Comparison of ENCODE assay signal across 8 cellular contexts in genomic region chr6:16759646-16760535, GRCh38. TPM values are rescaled to one million over a fixed set of nuclear protein-coding genes. Genes with fewer than 3 reads are reported as not detected.
A peak's percentile ranks its signal among the peaks of the same experiment; 100 is the strongest.
DNase-seq lines count a peak whose midpoint lies in the region; ATAC-seq and TF ChIP-seq lines count a peak whose summit lies in the region.

No MANE protein-coding gene starts in this region.

- in situ Hi-C loops in KBM-7 (cut with MboI; ENCODE audit: low pct_unique_long_range_greater_than_20kb, low sequenced_read_pairs): loop anchor here (25.0 kb wide), 2 partner anchors 248 to 423 kb away; no protein-coding TSS in a partner anchor

- TF ChIP-seq CTCF in adrenal gland (IDR thresholded peaks at IDR 0.05) (peak in 2 of 6 experiments; percentile 24 to 25), heart right ventricle (IDR thresholded peaks at IDR 0.05) (peak in 5 of 9 donors; percentile 25 to 49 (median 29)), upper lobe of left lung (IDR thresholded peaks at IDR 0.05) (peak in 4 of 6 experiments; percentile 11 to 51 (median 38))

- H3K9me3 ChIP-seq in adrenal gland (replicated peaks in 1 of 3) (no peaks in the 10 kb centered on the region), heart right ventricle (no peaks in the 10 kb centered on the region), upper lobe of left lung (no peaks in the 10 kb centered on the region)

- no peaks in the 10 kb centered on the region for H3K27me3 ChIP-seq in adrenal gland
- no peaks in the 10 kb centered on the region for H3K27me3 ChIP-seq in heart right ventricle
- H3K27me3 ChIP-seq in upper lobe of left lung: no peaks in the 10 kb centered on the region

- no peak for TF ChIP-seq EP300 in upper lobe of left lung (IDR thresholded peaks at IDR 0.05)

- H3K27ac ChIP-seq in adrenal gland: peak overlapping the region; percentile 91 to 99 (median 94)
- peak overlapping the region; percentile 92 to 99 (median 98) for H3K27ac ChIP-seq in heart right ventricle
- H3K27ac ChIP-seq in upper lobe of left lung: peak overlapping the region; percentile 97 to 100 (median 98)

- WGBS in adrenal gland, 4 donors: 0 to 1% (median 1%) methylated on average over 10 to 89 of the region's 89 CpGs
- 0% methylated on average over 72 to 89 of the region's 89 CpGs for WGBS in heart right ventricle, 2 donors
- 0 to 2% methylated on average over 12 to 40 of the region's 89 CpGs for WGBS in upper lobe of left lung, 2 donors

- DNase-seq in COR-L47 (lab: John Stamatoyannopoulos, UW) (peak; percentile 34), KBM-7 (peak; percentile 85), T follicular helper cell (ENCODE audit: low read depth) (peak; percentile 61), adrenal gland (peak; percentile 92 to 96 (median 93)), heart right ventricle (peak; percentile 93), posterior vena cava (ENCODE audit: low spot score) (peak; percentile 97), upper lobe of left lung (peak; percentile 91 to 97)

- H3K36me3 ChIP-seq in adrenal gland (replicated peaks in 1 of 2): no peaks in the 10 kb centered on the region
- H3K36me3 ChIP-seq in heart right ventricle: no peaks in the 10 kb centered on the region
- H3K36me3 ChIP-seq in upper lobe of left lung: no peaks in the 10 kb centered on the region

- peak; percentile 92 to 99 for TF ChIP-seq POLR2A in adrenal gland (IDR thresholded peaks at IDR 0.05)
- peak; percentile 46 to 94 (median 82) for TF ChIP-seq POLR2A in upper lobe of left lung (IDR thresholded peaks at IDR 0.05)

- H3K4me3 ChIP-seq in adrenal gland (peak overlapping the region; percentile 52 to 97 (median 70)), heart right ventricle (peak overlapping the region; percentile 67 to 90 (median 86)), upper lobe of left lung (peak overlapping the region; percentile 38 to 96 (median 79))

- peaks cover 12 to 39% of the 10 kb centered on the region in 2 donors for H3K4me1 ChIP-seq in adrenal gland (replicated peaks in 1 of 2)
- peaks cover 0 to 65% (median 48%) of the 10 kb centered on the region in 9 donors for H3K4me1 ChIP-seq in heart right ventricle
- peaks cover 23 to 52% (median 31%) of the 10 kb centered on the region in 4 donors for H3K4me1 ChIP-seq in upper lobe of left lung

- intact Hi-C loops in adrenal gland (cut with DNase I) (loop anchor here (5.0 to 10.0 kb wide), 4 partner anchors 85 to 425 kb away; no protein-coding TSS in a partner anchor), heart right ventricle (cut with DNase I) (loop anchor here (2.0 to 10.0 kb wide), 20 partner anchors 75 to 428 kb away; no protein-coding TSS in a partner anchor), posterior vena cava (cut with DNase I) (loop anchor here (5.0 to 10.0 kb wide), 5 partner anchors 195 to 428 kb away; no protein-coding TSS in a partner anchor)

- peak; percentile 39 for ATAC-seq in GM21390 (IDR thresholded peaks at IDR 0.05; ENCODE audit: unreplicated experiment)
- peak; percentile 78 to 90 (median 84) for ATAC-seq in heart right ventricle
- peak; percentile 87 to 90 for ATAC-seq in upper lobe of left lung (ENCODE audit: low FRiP score in 2 of 2)

RNA-seq across cellular contexts. Expression of gene ATXN1, which starts 1.4 kb away (rescaled TPM):
- 10 to 100 TPM; 19.1 to 51.3 (median 34.5) TPM for total RNA-seq in adrenal gland
- polyA plus RNA-seq in adrenal gland: 10 to 100 TPM in 1 of 3 donors, 1 to 10 TPM in 2; 3.4 to 10.7 (median 5.2) TPM
- total RNA-seq in heart right ventricle: 10 to 100 TPM; 26.8 to 46.5 (median 41.1) TPM
- 1 to 10 TPM; 4.1 to 7.5 TPM for polyA plus RNA-seq in heart right ventricle
- total RNA-seq in posterior vena cava: 10 to 100 TPM; 63.1 to 72.2 TPM
- total RNA-seq in upper lobe of left lung: 100 to 1,000 TPM in 1 of 6 donors, 10 to 100 TPM in 5; 44.2 to 106 (median 71.7) TPM

Comparison
In these comparisons a context has a peak if more than half of its experiments do, and no peak if none do; other contexts are left out.
1. Peak in every context shown above with its lines: DNase-seq, ATAC-seq, H3K4me3 ChIP-seq and H3K27ac ChIP-seq.
2. DNase-seq: peak in every context shown above with its lines; median percentile 97 in posterior vena cava; 94 in upper lobe of left lung; 93 in adrenal gland; 93 in heart right ventricle; 85 in KBM-7; 61 in T follicular helper cell; 34 in COR-L47.